ENCODE assay signal across 10 cellular contexts in genomic region chr4:2257361-2258001, GRCh38. TPM values are rescaled to one million over a fixed set of nuclear protein-coding genes. Genes with fewer than 3 reads are reported as not detected.
DNase-seq lines count a peak whose midpoint lies in the region; ATAC-seq and TF ChIP-seq lines count a peak whose summit lies in the region.
"Had no signal": no experiment of that assay in that cellular context is flagged by ENCODE, and none has a peak within 500 bp of the region (broad histone marks: within the 10 kb centered on the region; RNA-seq: fewer than 3 reads in every experiment).

No MANE protein-coding gene starts in this region.

- H3K36me3 Mint-ChIP-seq in natural killer cell: no peaks in the 10 kb centered on the region

- 73 to 79% methylated on average over 14 of the region's 14 CpGs for WGBS in esophagus, 2 donors
- WGBS in upper lobe of left lung, 2 donors: 66 to 78% methylated on average over 10 to 14 of the region's 14 CpGs

- H3K4me3 ChIP-seq in esophagus (ENCODE audit: low read depth in 1 of 2, low read length in 2 of 2): no peak overlapping the region
- H3K4me3 ChIP-seq in upper lobe of left lung: peak overlapping the region in 1 of 4 donors; percentile 15

- TF ChIP-seq EP300 in upper lobe of left lung (IDR thresholded peaks at IDR 0.05): no peak

- no peaks in the 10 kb centered on the region for H3K9me3 ChIP-seq in esophagus (ENCODE audit: control insufficient read depth in 2 of 2, insufficient read depth in 1 of 2, low read depth in 1 of 2, low read length in 1 of 2)
- no peaks in the 10 kb centered on the region for H3K9me3 ChIP-seq in upper lobe of left lung

- H3K4me1 Mint-ChIP-seq in natural killer cell: peaks cover 6 to 20% of the 10 kb centered on the region in 2 donors

- peaks cover 0 to 32% of the 10 kb centered on the region in 2 donors for H3K36me3 ChIP-seq in esophagus (ENCODE audit: control insufficient read depth in 2 of 2, insufficient read depth in 2 of 2, low read length in 1 of 2)
- H3K36me3 ChIP-seq in upper lobe of left lung: peaks cover 0 to 48% (median 38%) of the 10 kb centered on the region in 4 donors

- no peaks in the 10 kb centered on the region for H3K9me3 Mint-ChIP-seq in natural killer cell

- TF ChIP-seq POLR2A in upper lobe of left lung (IDR thresholded peaks at IDR 0.05): no peak

- peaks cover 24 to 35% of the 10 kb centered on the region in 2 donors for H3K4me1 ChIP-seq in esophagus (ENCODE audit: control insufficient read depth in 2 of 2, insufficient read depth in 2 of 2, low read length in 1 of 2)
- H3K4me1 ChIP-seq in upper lobe of left lung: peaks cover 76 to 86% (median 79%) of the 10 kb centered on the region in 4 donors

- peak overlapping the region; percentile 57 to 70 for H3K27ac Mint-ChIP-seq in natural killer cell

- no peak overlapping the region for H3K4me3 Mint-ChIP-seq in natural killer cell

- DNase-seq in activated T-cell treated with anti-CD3 and anti-CD28 coated beads, Interleukin-2, amount 50 U/mL, for 1 hour: peak; percentile 16
- DNase-seq in activated T-cell treated with anti-CD3 and anti-CD28 coated beads for 4 hours (no peak), natural killer cell (peak; percentile 15), upper lobe of left lung (peak; percentile 20 to 76), KG1 (lab: John Stamatoyannopoulos, UW) (no peak)
- DNase-seq in activated naive CD4-positive, alpha-beta T cell (lab: John Stamatoyannopoulos, UW): no peak
- no peak for DNase-seq in central memory CD4-positive, alpha-beta T cell
- DNase-seq: erythroblast, NCI-H1417 had no signal

- intact Hi-C loops in natural killer cell (cut with micrococcal nuclease): no loop called here

- TF ChIP-seq CTCF in natural killer cell (IDR thresholded peaks at IDR 0.05): no peak
- no peak for TF ChIP-seq CTCF in upper lobe of left lung (IDR thresholded peaks at IDR 0.05)

- H3K27me3 Mint-ChIP-seq in natural killer cell (ENCODE audit: low read depth in 2 of 2): no peaks in the 10 kb centered on the region

- H3K27me3 ChIP-seq in esophagus (ENCODE audit: control insufficient read depth in 1 of 2, insufficient read depth in 2 of 2, low read length in 2 of 2) (no peaks in the 10 kb centered on the region), upper lobe of left lung (no peaks in the 10 kb centered on the region)

- peak overlapping the region; percentile 43 to 69 for H3K27ac ChIP-seq in esophagus (ENCODE audit: low read depth in 2 of 2, low read length in 1 of 2)
- peak overlapping the region; percentile 92 to 98 (median 95) for H3K27ac ChIP-seq in upper lobe of left lung

- no peak for ATAC-seq in natural killer cell
- no peak for ATAC-seq in upper lobe of left lung (ENCODE audit: low FRiP score in 2 of 2)

RNA-seq across cellular contexts. Expression of gene MXD4, which starts 4.4 kb away (rescaled TPM):
- polyA plus RNA-seq in esophagus: 10 to 100 TPM; 14.5 to 27.2 TPM
- total RNA-seq in natural killer cell: 100 to 1,000 TPM; 141 to 172 (median 166) TPM
- total RNA-seq in upper lobe of left lung: 100 to 1,000 TPM in 1 of 6 donors, 10 to 100 TPM in 5; 50.1 to 135 (median 76.4) TPM

RNA-seq across cellular contexts. Expression of gene HAUS3, which starts 15.6 kb away (rescaled TPM):
- 1 to 10 TPM; 5.0 to 8.1 TPM for polyA plus RNA-seq in esophagus
- total RNA-seq in natural killer cell (10 to 100 TPM; 38.0 to 50.3 (median 49.4) TPM), upper lobe of left lung (10 to 100 TPM in 5 of 6 donors, 1 to 10 TPM in 1; 8.2 to 21.0 (median 12.5) TPM)

RNA-seq across cellular contexts. Expression of gene POLN, which starts 15.6 kb away (rescaled TPM):
- under 1 TPM; 0.59 to 0.81 TPM for polyA plus RNA-seq in esophagus
- total RNA-seq in natural killer cell (1 to 10 TPM; 2.6 to 6.9 (median 3.3) TPM), upper lobe of left lung (1 to 10 TPM in 5 of 6 donors, under 1 TPM in 1; 0.89 to 5.5 (median 2.6) TPM)

Comparison
In these comparisons a context has a peak if more than half of its experiments do, and no peak if none do; other contexts are left out.
1. DNase-seq: peak in activated T-cell treated with anti-CD3 and anti-CD28 coated beads, Interleukin-2, amount 50 U/mL, for 1 hour (single experiment), natural killer cell (single experiment) and upper lobe of left lung (2 of 2); none in activated T-cell treated with anti-CD3 and anti-CD28 coated beads for 4 hours (single experiment), KG1 (single experiment), activated naive CD4-positive, alpha-beta T cell (0 of 4) and central memory CD4-positive, alpha-beta T cell (single experiment).